In genomic region chr14:99684356-99684952, GRCh38 we compare ENCODE assay signal across 8 cellular contexts. TPM values are rescaled to one million over a fixed set of nuclear protein-coding genes. Genes with fewer than 3 reads are reported as not detected.
DNase-seq lines count a peak whose midpoint lies in the region; ATAC-seq and TF ChIP-seq lines count a peak whose summit lies in the region.

No MANE protein-coding gene starts in this region.

- H3K4me1 ChIP-seq in heart left ventricle = peaks cover 0 to 24% (median 13%) of the 10 kb centered on the region in 12 donors

- H3K36me3 Mint-ChIP-seq in naive thymus-derived CD8-positive, alpha-beta T cell = no peaks in the 10 kb centered on the region

- intact Hi-C loops in heart left ventricle (cut with DNase I) = loop anchor here in 5 of 10 donors (2.0 to 5.0 kb wide), 3 partner anchors 43 to 203 kb away; partner anchors contain the start of gene EML1 (in 1 of the 5)
- intact Hi-C loops in left ventricle myocardium superior (cut with micrococcal nuclease) = loop anchor here (5.0 kb wide), 1 partner anchor 198 kb away; no protein-coding TSS in a partner anchor

- H3K36me3 ChIP-seq in heart left ventricle (no peaks in the 10 kb centered on the region), brain microvascular endothelial cell (replicated peaks) (no peaks in the 10 kb centered on the region)

- no peaks in the 10 kb centered on the region for H3K9me3 ChIP-seq in heart left ventricle

- H3K27me3 ChIP-seq in heart left ventricle = peaks cover 0 to 8% (median 0%) of the 10 kb centered on the region in 9 donors
- peaks cover 2% of the 10 kb centered on the region for H3K27me3 ChIP-seq in brain microvascular endothelial cell (replicated peaks)

- H3K4me3 Mint-ChIP-seq in naive thymus-derived CD8-positive, alpha-beta T cell = peak overlapping the region in 5 of 10 donors; percentile 16 to 85 (median 55)

- DNase-seq in heart left ventricle (no peak), left ventricle myocardium superior (no peak), brain microvascular endothelial cell (no peak), GM13976 (ENCODE audit: low spot score) (no peak), amygdala (lab: John Stamatoyannopoulos, UW) (no peak)
- DNase-seq in naive thymus-derived CD8-positive, alpha-beta T cell = peak in 1 of 10 donors; percentile 71

- H3K27ac ChIP-seq in heart left ventricle (peak overlapping the region in 9 of 12 donors; percentile 67 to 80 (median 74)), brain microvascular endothelial cell (no peak overlapping the region)

- WGBS in heart left ventricle, 4 donors = 4 to 60% (median 6%) methylated on average over 1 to 51 of the region's 51 CpGs

- TF ChIP-seq CTCF in heart left ventricle (IDR thresholded peaks at IDR 0.05) (no peak), brain microvascular endothelial cell (IDR thresholded peaks at IDR 0.05; ENCODE audit: low read depth, low read length, missing control alignments) (no peak), GM13976 (IDR thresholded peaks at IDR 0.05; ENCODE audit: borderline replicate concordance, control extremely low read depth, extremely low read depth, insufficient read depth, missing control alignments) (no peak)

- H3K4me1 Mint-ChIP-seq in naive thymus-derived CD8-positive, alpha-beta T cell = peaks cover 10 to 30% (median 22%) of the 10 kb centered on the region in 4 donors

- POLR2A ChIA-PET in naive thymus-derived CD8-positive, alpha-beta T cell (lab: Charles Lee) = interaction anchor here (1.1 to 1.3 kb wide), 3 partner anchors 80 to 537 kb away, joined by 3 to 13 read pairs (median 10); partner anchors contain the start of genes CCDC85C, CCNK and SETD3

- no peak overlapping the region for H3K27ac Mint-ChIP-seq in naive thymus-derived CD8-positive, alpha-beta T cell

- ATAC-seq in heart left ventricle (no peak), left ventricle myocardium superior (no peak), HG03135 (IDR thresholded peaks at IDR 0.05; ENCODE audit: unreplicated experiment) (peak; percentile 34), esophagus mucosa (no peak)
- peak; percentile 45 to 46 for ATAC-seq in naive thymus-derived CD8-positive, alpha-beta T cell

- peaks cover 5 to 29% (median 13%) of the 10 kb centered on the region in 5 donors for H3K27me3 Mint-ChIP-seq in naive thymus-derived CD8-positive, alpha-beta T cell

- H3K4me3 ChIP-seq in heart left ventricle (peak overlapping the region; percentile 56 to 96 (median 75)), brain microvascular endothelial cell (ENCODE audit: low read depth, low read length) (peak overlapping the region; percentile 54)

- TF ChIP-seq POLR2A in heart left ventricle (IDR thresholded peaks at IDR 0.05) = no peak

- H3K9me3 Mint-ChIP-seq in naive thymus-derived CD8-positive, alpha-beta T cell = peaks cover 0 to 2% (median 0%) of the 10 kb centered on the region in 9 donors

- in situ Hi-C loops in brain microvascular endothelial cell (cut with HindIII; ENCODE audit: low pct_ligation_motif_present, low sequenced_read_pairs) (no loop called here), GM13976 (cut with MboI; ENCODE audit: low sequenced_read_pairs, unreplicated experiment) (no loop called here)

RNA-seq across cellular contexts. Expression of gene CYP46A1, which starts 0.4 kb away (rescaled TPM):
- total RNA-seq in heart left ventricle (1 to 10 TPM; 2.3 to 8.0 (median 3.5) TPM), left ventricle myocardium superior (3.0 TPM), esophagus mucosa (not detected)
- 1 to 10 TPM; 1.5 to 2.6 TPM for polyA plus RNA-seq in heart left ventricle
- total RNA-seq in naive thymus-derived CD8-positive, alpha-beta T cell = under 1 TPM; 0.41 to 0.44 TPM
- polyA plus RNA-seq in naive thymus-derived CD8-positive, alpha-beta T cell = under 1 TPM in 1 of 3 donors, not detected in 2; 0.02 TPM

RNA-seq across cellular contexts. Expression of gene HHIPL1, which starts 39.5 kb away (rescaled TPM):
- total RNA-seq in heart left ventricle = 1 to 10 TPM in 8 of 9 donors, under 1 TPM in 1; 0.75 to 3.1 (median 1.5) TPM
- under 1 TPM; 0.34 to 0.86 TPM for polyA plus RNA-seq in heart left ventricle
- total RNA-seq in left ventricle myocardium superior = 1.5 TPM
- total RNA-seq in naive thymus-derived CD8-positive, alpha-beta T cell = under 1 TPM; 0.34 to 0.36 TPM
- polyA plus RNA-seq in naive thymus-derived CD8-positive, alpha-beta T cell = not detected
- total RNA-seq in esophagus mucosa = 0.28 TPM

Comparison
In these comparisons a context has a peak if more than half of its experiments do, and no peak if none do; other contexts are left out.
1. ATAC-seq: peak in HG03135 (single experiment) and naive thymus-derived CD8-positive, alpha-beta T cell (2 of 2); none in heart left ventricle (0 of 4), left ventricle myocardium superior (single experiment) and esophagus mucosa (single experiment).